In genomic region chr11:76206077-76206326, GRCh38 we compare ENCODE assay signal across 9 cellular contexts. TPM values are rescaled to one million over a fixed set of nuclear protein-coding genes. Genes with fewer than 3 reads are reported as not detected.
A peak's percentile ranks its signal among the peaks of the same experiment; 100 is the strongest.
DNase-seq lines count a peak whose midpoint lies in the region; ATAC-seq and TF ChIP-seq lines count a peak whose summit lies in the region.
"Had no signal": no experiment of that assay in that cellular context is flagged by ENCODE, and none has a peak within 500 bp of the region (broad histone marks: within the 10 kb centered on the region; RNA-seq: fewer than 3 reads in every experiment).

No MANE protein-coding gene starts in this region.

- H4K20me1 ChIP-seq in SK-N-SH (ENCODE audit: insufficient read depth), result no peaks in the 10 kb centered on the region

- peak overlapping the region; percentile 90 for H3K4me2 ChIP-seq in SK-N-SH

- POLR2A ChIA-PET in SK-N-SH (lab: Yijun Ruan, JAX), result no interaction called here

- ATAC-seq in SK-N-SH treated with all-trans-retinoic acid at 6 μM for 48 hours, result no peak

- H3K9me2 ChIP-seq in SK-N-SH, result no peaks in the 10 kb centered on the region

- no peak for TF ChIP-seq EP300 in SK-N-SH (IDR thresholded peaks at IDR 0.05; ENCODE audit: borderline replicate concordance in 1 of 2, low read depth in 1 of 2, low read length in 1 of 2)
- no peak for TF ChIP-seq EP300 in stomach (IDR thresholded peaks at IDR 0.05)

- H3K27ac Mint-ChIP-seq in immature natural killer cell, result no peak overlapping the region

- H3K36me3 ChIP-seq in SK-N-SH (replicated peaks in 1 of 2; ENCODE audit: control insufficient read depth in 1 of 2, insufficient read depth in 2 of 2, low read length in 1 of 2) (no peaks in the 10 kb centered on the region), ascending aorta (no peaks in the 10 kb centered on the region), stomach (no peaks in the 10 kb centered on the region)

- H3K9me3 Mint-ChIP-seq in immature natural killer cell, result no peaks in the 10 kb centered on the region

- H3K4me3 ChIP-seq in SK-N-SH (ENCODE audit: low read depth in 2 of 2, low read length in 1 of 2) (peak overlapping the region; percentile 57 to 68; a peak in 3 of 4 replicates), ascending aorta (peak overlapping the region; percentile 70 to 76), stomach (peak overlapping the region; percentile 53 to 64 (median 56))

- peaks cover 12 to 29% (median 16%) of the 10 kb centered on the region in 3 donors for H3K27me3 Mint-ChIP-seq in immature natural killer cell (ENCODE audit: low read depth in 3 of 3)

- peak overlapping the region; percentile 63 to 80 (median 71) for H3K4me3 Mint-ChIP-seq in immature natural killer cell

- no peak for TF ChIP-seq RAD21 in SK-N-SH (IDR thresholded peaks at IDR 0.05; ENCODE audit: low read length)

- H3K9me3 ChIP-seq in SK-N-SH (no peaks in the 10 kb centered on the region), ascending aorta (no peaks in the 10 kb centered on the region), stomach (no peaks in the 10 kb centered on the region)

- peaks cover 20 to 21% of the 10 kb centered on the region in 2 donors for H3K4me1 Mint-ChIP-seq in immature natural killer cell

- H3K27me3 ChIP-seq in SK-N-SH (ENCODE audit: insufficient read depth), result peaks cover 10% of the 10 kb centered on the region
- H3K27me3 ChIP-seq in ascending aorta, result peaks cover 3% of the 10 kb centered on the region
- H3K27me3 ChIP-seq in stomach, result peaks cover under 1 to 82% (median 67%) of the 10 kb centered on the region in 3 donors

- TF ChIP-seq CTCF in SK-N-SH (IDR thresholded peaks at IDR 0.05) (no peak), ascending aorta (IDR thresholded peaks at IDR 0.05) (no peak), stomach (IDR thresholded peaks at IDR 0.05) (no peak)

- no peaks in the 10 kb centered on the region for H3K36me3 Mint-ChIP-seq in immature natural killer cell

- TF ChIP-seq POLR2A in stomach (IDR thresholded peaks at IDR 0.05), result no peak

- DNase-seq in SK-N-SH (no peak), ascending aorta (ENCODE audit: low spot score in 2 of 2) (no peak), immature natural killer cell (no peak), stomach (no peak), SHP77 treated with DMSO at 0.1 percent for 48 hours (lab: John Stamatoyannopoulos, UW) (no peak), NCI-H2227 treated with DMSO at 0.1 percent for 48 hours (lab: John Stamatoyannopoulos, UW) (no peak), middle frontal gyrus (ENCODE audit: extremely low spot score, low spot score) (no peak)

- no peak overlapping the region for H3K9ac ChIP-seq in SK-N-SH

- intact Hi-C loops in ascending aorta (cut with DNase I) (loop anchor here (5.0 kb wide), 1 partner anchor 176 kb away; the partner anchor contains the start of genes GVQW3 and THAP12), stomach (cut with DNase I; ENCODE audit: low total_unique reads) (loop anchor here (2.0 kb wide), 1 partner anchor 113 kb away; no protein-coding TSS in a partner anchor)

- no peaks in the 10 kb centered on the region for H3F3A ChIP-seq in SK-N-SH (replicated peaks; ENCODE audit: insufficient read depth)

- WGBS in SK-N-SH (ENCODE audit: low lambda C conversion rate), result 39% methylated on average over 7 of the region's 18 CpGs
- 3 to 14% (median 7%) methylated on average over 8 to 18 of the region's 18 CpGs for WGBS in stomach, 5 donors

- CTCF ChIA-PET in SK-N-SH (lab: Yijun Ruan, JAX), result interaction anchor here (4.7 to 9.7 kb wide), 7 partner anchors 11 to 308 kb away, joined by 24 to 328 read pairs (median 91); no protein-coding TSS in a partner anchor

- H3K4me1 ChIP-seq in SK-N-SH (ENCODE audit: control insufficient read depth in 1 of 2, insufficient read depth in 2 of 2, low read depth in 1 of 2, low read length in 1 of 2), result peaks cover 0 to 35% of the 10 kb centered on the region in 2 experiments; a peak in 1 of 4 replicates
- H3K4me1 ChIP-seq in ascending aorta, result peaks cover 17 to 36% of the 10 kb centered on the region in 2 donors
- H3K4me1 ChIP-seq in stomach, result peaks cover 53 to 61% (median 57%) of the 10 kb centered on the region in 4 donors

- no peak overlapping the region for H2AFZ ChIP-seq in SK-N-SH (ENCODE audit: low read depth)

- no peaks in the 10 kb centered on the region for H3K79me2 ChIP-seq in SK-N-SH (ENCODE audit: insufficient read depth)

- H3K27ac ChIP-seq in SK-N-SH (ENCODE audit: low read depth in 2 of 2, low read length in 1 of 2) (no peak overlapping the region), ascending aorta (no peak overlapping the region), stomach (no peak overlapping the region)
- H3K27ac ChIP-seq: 22Rv1 had no signal

TF ChIP-seq in SK-N-SH, 30 proteins besides CTCF, POLR2A, EP300 and RAD21:
- TF ChIP-seq NFIC (IDR thresholded peaks at IDR 0.05; ENCODE audit: borderline replicate concordance), result no peak

TF ChIP-seq in SK-N-SH treated with all-trans-retinoic acid at 6 μM for 48 hours, 23 proteins besides CTCF, POLR2A, EP300 and RAD21 (continues in another document):
- TF ChIP-seq ISL1 (CRISPR knock-in tag; IDR thresholded peaks at IDR 0.05) (no peak), GLIS3 (CRISPR knock-in tag; IDR thresholded peaks at IDR 0.05) (no peak), ZFP30 (CRISPR knock-in tag; IDR thresholded peaks at IDR 0.05) (no peak), TOX (CRISPR knock-in tag; IDR thresholded peaks at IDR 0.05; ENCODE audit: borderline replicate concordance) (no peak), RARB (CRISPR knock-in tag; IDR thresholded peaks at IDR 0.05) (no peak), SNAI2 (CRISPR knock-in tag; IDR thresholded peaks at IDR 0.05) (no peak), PATZ1 (CRISPR knock-in tag; IDR thresholded peaks at IDR 0.05; ENCODE audit: borderline replicate concordance) (no peak), PPARA (CRISPR knock-in tag; IDR thresholded peaks at IDR 0.05; ENCODE audit: borderline replicate concordance) (no peak), CSDC2 (CRISPR knock-in tag; IDR thresholded peaks at IDR 0.05) (no peak), TCF4 (CRISPR knock-in tag; IDR thresholded peaks at IDR 0.05; ENCODE audit: borderline replicate concordance) (no peak), BACH2 (CRISPR knock-in tag; IDR thresholded peaks at IDR 0.05; ENCODE audit: borderline replicate concordance) (no peak), ZC3H10 (CRISPR knock-in tag; IDR thresholded peaks at IDR 0.05) (no peak), ZNF565 (CRISPR knock-in tag; conservative IDR thresholded peaks at IDR 0.05; ENCODE audit: low read depth) (no peak)
- TF ChIP-seq, protein P1, sequence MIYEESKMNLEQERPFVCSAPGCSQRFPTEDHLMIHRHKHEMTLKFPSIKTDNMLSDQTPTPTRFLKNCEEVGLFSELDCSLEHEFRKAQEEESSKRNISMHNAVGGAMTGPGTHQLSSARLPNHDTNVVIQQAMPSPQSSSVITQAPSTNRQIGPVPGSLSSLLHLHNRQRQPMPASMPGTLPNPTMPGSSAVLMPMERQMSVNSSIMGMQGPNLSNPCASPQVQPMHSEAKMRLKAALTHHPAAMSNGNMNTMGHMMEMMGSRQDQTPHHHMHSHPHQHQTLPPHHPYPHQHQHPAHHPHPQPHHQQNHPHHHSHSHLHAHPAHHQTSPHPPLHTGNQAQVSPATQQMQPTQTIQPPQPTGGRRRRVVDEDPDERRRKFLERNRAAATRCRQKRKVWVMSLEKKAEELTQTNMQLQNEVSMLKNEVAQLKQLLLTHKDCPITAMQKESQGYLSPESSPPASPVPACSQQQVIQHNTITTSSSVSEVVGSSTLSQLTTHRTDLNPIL (CRISPR knock-in tag; IDR thresholded peaks at IDR 0.05; ENCODE audit: low read depth), result no peak
- TF ChIP-seq, protein P2, sequence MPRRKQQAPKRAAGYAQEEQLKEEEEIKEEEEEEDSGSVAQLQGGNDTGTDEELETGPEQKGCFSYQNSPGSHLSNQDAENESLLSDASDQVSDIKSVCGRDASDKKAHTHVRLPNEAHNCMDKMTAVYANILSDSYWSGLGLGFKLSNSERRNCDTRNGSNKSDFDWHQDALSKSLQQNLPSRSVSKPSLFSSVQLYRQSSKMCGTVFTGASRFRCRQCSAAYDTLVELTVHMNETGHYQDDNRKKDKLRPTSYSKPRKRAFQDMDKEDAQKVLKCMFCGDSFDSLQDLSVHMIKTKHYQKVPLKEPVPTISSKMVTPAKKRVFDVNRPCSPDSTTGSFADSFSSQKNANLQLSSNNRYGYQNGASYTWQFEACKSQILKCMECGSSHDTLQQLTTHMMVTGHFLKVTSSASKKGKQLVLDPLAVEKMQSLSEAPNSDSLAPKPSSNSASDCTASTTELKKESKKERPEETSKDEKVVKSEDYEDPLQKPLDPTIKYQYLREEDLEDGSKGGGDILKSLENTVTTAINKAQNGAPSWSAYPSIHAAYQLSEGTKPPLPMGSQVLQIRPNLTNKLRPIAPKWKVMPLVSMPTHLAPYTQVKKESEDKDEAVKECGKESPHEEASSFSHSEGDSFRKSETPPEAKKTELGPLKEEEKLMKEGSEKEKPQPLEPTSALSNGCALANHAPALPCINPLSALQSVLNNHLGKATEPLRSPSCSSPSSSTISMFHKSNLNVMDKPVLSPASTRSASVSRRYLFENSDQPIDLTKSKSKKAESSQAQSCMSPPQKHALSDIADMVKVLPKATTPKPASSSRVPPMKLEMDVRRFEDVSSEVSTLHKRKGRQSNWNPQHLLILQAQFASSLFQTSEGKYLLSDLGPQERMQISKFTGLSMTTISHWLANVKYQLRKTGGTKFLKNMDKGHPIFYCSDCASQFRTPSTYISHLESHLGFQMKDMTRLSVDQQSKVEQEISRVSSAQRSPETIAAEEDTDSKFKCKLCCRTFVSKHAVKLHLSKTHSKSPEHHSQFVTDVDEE (CRISPR knock-in tag; IDR thresholded peaks at IDR 0.05), result no peak

RNA-seq across cellular contexts. Expression of gene WNT11, which starts 0.3 kb away (rescaled TPM):
- polyA plus RNA-seq in SK-N-SH (2012; rRNA removed) (0.43 and 0.70 TPM in 2 replicates), immature natural killer cell (1 to 10 TPM in 2 of 3 donors, under 1 TPM in 1; 0.78 to 2.4 (median 1.4) TPM), stomach (under 1 TPM; 0.12 to 0.76 (median 0.30) TPM)
- polyA plus RNA-seq in SK-N-SH (2012; cell fraction: cytosol; rRNA removed), result 0.21 and 0.33 TPM in 2 replicates
- 0.74 and 0.83 TPM in 2 replicates for polyA plus RNA-seq in SK-N-SH (2012; cell fraction: nucleus; rRNA removed)
- total RNA-seq in ascending aorta (11.7 TPM), stomach (10 to 100 TPM in 2 of 5 donors, 1 to 10 TPM in 1, not detected in 2; 1.8 to 96.7 (median 34.4) TPM)
